Comparison of ENCODE assay signal across 11 cellular contexts in genomic region chr9:96852676-96853075, GRCh38. TPM values are rescaled to one million over a fixed set of nuclear protein-coding genes. Genes with fewer than 3 reads are reported as not detected.
A peak's percentile ranks its signal among the peaks of the same experiment; 100 is the strongest.
DNase-seq lines count a peak whose midpoint lies in the region; ATAC-seq and TF ChIP-seq lines count a peak whose summit lies in the region.
"Had no signal": no experiment of that assay in that cellular context is flagged by ENCODE, and none has a peak within 500 bp of the region (broad histone marks: within the 10 kb centered on the region; RNA-seq: fewer than 3 reads in every experiment).

No MANE protein-coding gene starts in this region.

- 83% methylated on average over 4 of the region's 4 CpGs for WGBS in tibial nerve, 2 donors

- no peak for TF ChIP-seq POLR2A in tibial nerve (IDR thresholded peaks at IDR 0.05)

- no peak for TF ChIP-seq EP300 in tibial nerve (IDR thresholded peaks at IDR 0.05)

- peaks cover 0 to 11% (median 0%) of the 10 kb centered on the region in 3 donors for H3K36me3 ChIP-seq in tibial nerve

- peaks cover 0 to 31% (median 11%) of the 10 kb centered on the region in 4 donors for H3K4me1 ChIP-seq in tibial nerve

- H3K27me3 Mint-ChIP-seq in activated naive CD4-positive, alpha-beta T cell treated with anti-CD3 and anti-CD28 coated beads for 36 hours (ENCODE audit: low read depth), result peaks cover 8% of the 10 kb centered on the region
- H3K27me3 Mint-ChIP-seq in glutamatergic neuron (ENCODE audit: unreplicated experiment), result peaks cover 6% of the 10 kb centered on the region
- H3K27me3 Mint-ChIP-seq in stimulated activated naive CD8-positive, alpha-beta T cell treated with anti-CD3 and anti-CD28 coated beads, Interleukin-15, amount 100 ng/mL, for 72 hours, result peaks cover 20% of the 10 kb centered on the region

- peaks cover 20% of the 10 kb centered on the region for H3K36me3 Mint-ChIP-seq in activated naive CD4-positive, alpha-beta T cell treated with anti-CD3 and anti-CD28 coated beads for 36 hours (ENCODE audit: low read depth)
- H3K36me3 Mint-ChIP-seq in glutamatergic neuron (ENCODE audit: unreplicated experiment), result peaks cover 5% of the 10 kb centered on the region

- no peak overlapping the region for H3K27ac Mint-ChIP-seq in activated naive CD4-positive, alpha-beta T cell treated with anti-CD3 and anti-CD28 coated beads for 36 hours
- H3K27ac Mint-ChIP-seq in glutamatergic neuron (ENCODE audit: unreplicated experiment), result no peak overlapping the region
- no peak overlapping the region for H3K27ac Mint-ChIP-seq in stimulated activated naive CD8-positive, alpha-beta T cell treated with anti-CD3 and anti-CD28 coated beads, Interleukin-15, amount 100 ng/mL, for 72 hours

- no peak for TF ChIP-seq CTCF in WI38 (IDR thresholded peaks at IDR 0.05; ENCODE audit: low read depth, low read length)
- TF ChIP-seq CTCF in glutamatergic neuron (IDR thresholded peaks at IDR 0.05; ENCODE audit: partially characterized antibody, unreplicated experiment), result no peak
- TF ChIP-seq CTCF in tibial nerve (IDR thresholded peaks at IDR 0.05), result no peak

- H3K4me1 Mint-ChIP-seq in activated naive CD4-positive, alpha-beta T cell treated with anti-CD3 and anti-CD28 coated beads for 36 hours (ENCODE audit: low read depth), result peaks cover 46% of the 10 kb centered on the region
- H3K4me1 Mint-ChIP-seq in glutamatergic neuron (ENCODE audit: low read depth, unreplicated experiment), result peaks cover 4% of the 10 kb centered on the region
- H3K4me1 Mint-ChIP-seq in stimulated activated naive CD8-positive, alpha-beta T cell treated with anti-CD3 and anti-CD28 coated beads, Interleukin-15, amount 100 ng/mL, for 72 hours, result peaks cover 50% of the 10 kb centered on the region

- H3K9me3 Mint-ChIP-seq in activated naive CD4-positive, alpha-beta T cell treated with anti-CD3 and anti-CD28 coated beads for 36 hours, result peaks cover 7% of the 10 kb centered on the region
- H3K9me3 Mint-ChIP-seq in glutamatergic neuron (ENCODE audit: unreplicated experiment), result peaks cover 2% of the 10 kb centered on the region
- peaks cover 0 to 11% of the 10 kb centered on the region in 2 donors for H3K9me3 Mint-ChIP-seq in stimulated activated naive CD8-positive, alpha-beta T cell treated with anti-CD3 and anti-CD28 coated beads, Interleukin-15, amount 100 ng/mL, for 72 hours

- no peak overlapping the region for H3K27ac ChIP-seq in tibial nerve

- H3K27me3 ChIP-seq in tibial nerve, result no peaks in the 10 kb centered on the region

- H3K4me3 ChIP-seq in WI38 (ENCODE audit: low read depth, low read length) (peak overlapping the region; percentile 73; the same call in 1 of the 2 replicates), tibial nerve (no peak overlapping the region)

- intact Hi-C loops in activated naive CD4-positive, alpha-beta T cell treated with anti-CD3 and anti-CD28 coated beads for 36 hours (cut with micrococcal nuclease), result loop anchor here (5.0 to 10.0 kb wide), 4 partner anchors 385 to 1002 kb away; partner anchors contain the start of gene FOXE1

- H3K4me3 Mint-ChIP-seq in activated naive CD4-positive, alpha-beta T cell treated with anti-CD3 and anti-CD28 coated beads for 36 hours, result peak overlapping the region; percentile 100
- peak overlapping the region; percentile 100 for H3K4me3 Mint-ChIP-seq in glutamatergic neuron (ENCODE audit: unreplicated experiment)
- peak overlapping the region; percentile 100 for H3K4me3 Mint-ChIP-seq in stimulated activated naive CD8-positive, alpha-beta T cell treated with anti-CD3 and anti-CD28 coated beads, Interleukin-15, amount 100 ng/mL, for 72 hours

- no peak for ATAC-seq in stimulated activated naive CD8-positive, alpha-beta T cell treated with anti-CD3 and anti-CD28 coated beads, Interleukin-15, amount 100 ng/mL, for 72 hours

- DNase-seq in activated naive CD4-positive, alpha-beta T cell treated with anti-CD3 and anti-CD28 coated beads for 36 hours, result no peak
- no peak for DNase-seq in activated naive CD4-positive, alpha-beta T cell treated with anti-CD3 and anti-CD28 coated beads, Interleukin-2, amount 50 U/mL, for 16 hours
- DNase-seq in glutamatergic neuron (no peak), NCI-H1694 treated with DMSO at 0.1 percent for 48 hours (lab: John Stamatoyannopoulos, UW) (no peak), tibial nerve (ENCODE audit: low spot score in 2 of 2) (no peak)
- DNase-seq in stimulated activated naive CD8-positive, alpha-beta T cell treated with anti-CD3 and anti-CD28 coated beads, Interleukin-15, amount 100 ng/mL, for 72 hours, result no peak
- DNase-seq in stimulated activated CD8-positive, alpha-beta memory T cell treated with anti-CD3 and anti-CD28 coated beads, Interleukin-4, amount 100 ng/mL, for 48 hours, result no peak
- DNase-seq: activated CD4-positive, alpha-beta T cell treated with anti-CD3 and anti-CD28 coated beads, Interleukin-2, amount 50 U/mL, for 4 hours; C1 segment of cervical spinal cord; hippocampal formation had no signal

- H3K9me3 ChIP-seq in tibial nerve, result peaks cover 0 to 10% (median 4%) of the 10 kb centered on the region in 4 donors

- CTCF ChIA-PET in activated naive CD4-positive, alpha-beta T cell treated with anti-CD3 and anti-CD28 coated beads for 36 hours (lab: Charles Lee), result no interaction called here

RNA-seq across cellular contexts. Expression of gene ZNF782, which starts 1.6 kb away (rescaled TPM):
- total RNA-seq in activated naive CD4-positive, alpha-beta T cell treated with anti-CD3 and anti-CD28 coated beads for 36 hours, result 1 to 10 TPM; 2.2 to 2.8 TPM
- total RNA-seq in glutamatergic neuron (ENCODE audit: unreplicated experiment) (4.9 TPM), tibial nerve (10 to 100 TPM in 2 of 4 donors, 1 to 10 TPM in 2; 8.0 to 15.9 (median 9.6) TPM)
